Comparison of ENCODE assay signal across 1 cellular context in genomic region chr6:28001751-28002150, GRCh38.
TF ChIP-seq lines count a peak whose summit lies in the region.

No MANE protein-coding gene starts in this region.

TF ChIP-seq in K562, 482 proteins besides CTCF, POLR2A, EP300 and RAD21 (continued from another document):
- no peak for TF ChIP-seq POLR2H (tag; IDR thresholded peaks at IDR 0.05; ENCODE audit: low read depth)
